Comparison of ENCODE assay signal across 18 cellular contexts in genomic region chr4:109973529-109973905, GRCh38.
"Had no signal": no experiment of that assay in that cellular context is flagged by ENCODE, and none has a peak within 500 bp of the region (broad histone marks: within the 10 kb centered on the region; RNA-seq: fewer than 3 reads in every experiment).

No MANE protein-coding gene starts in this region.

- H3K79me2 ChIP-seq: parathyroid adenoma had no signal

- ATAC-seq: activated naive CD4-positive, alpha-beta T cell treated with anti-CD3 and anti-CD28 coated beads, Interleukin-2, amount 50 U/mL, for 72 hours; activated T-cell treated with anti-CD3 and anti-CD28 coated beads, Interleukin-2, amount 50 U/mL, for 4 hours; body of pancreas; left lobe of liver had no signal

- H3K4me1 ChIP-seq: parathyroid adenoma, stomach, vagina had no signal

- H3K9me3 Mint-ChIP-seq: activated CD4-positive, alpha-beta memory T cell treated with anti-CD3 and anti-CD28 coated beads for 36 hours; activated naive CD4-positive, alpha-beta T cell treated with anti-CD3 and anti-CD28 coated beads, Interleukin-2, amount 50 U/mL, for 72 hours; activated T-cell treated with anti-CD3 and anti-CD28 coated beads, Interleukin-2, amount 50 U/mL, for 4 hours; neural crest cell; T-helper 2 cell treated with Interferon-gamma antibody and Interleukin-4, amounts not matched to agents 5 μg/mL and 100 μg/mL, for 36 hours had no signal

- H3K27ac ChIP-seq: epithelial cell of prostate, parathyroid adenoma, stomach, vagina had no signal

- H3K4me3 Mint-ChIP-seq: activated CD4-positive, alpha-beta memory T cell treated with anti-CD3 and anti-CD28 coated beads for 36 hours; activated T-cell treated with anti-CD3 and anti-CD28 coated beads, Interleukin-2, amount 50 U/mL, for 4 hours; neural crest cell; T-helper 2 cell treated with Interferon-gamma antibody and Interleukin-4, amounts not matched to agents 5 μg/mL and 100 μg/mL, for 36 hours had no signal

- DNase-seq: activated CD4-positive, alpha-beta memory T cell treated with anti-CD3 and anti-CD28 coated beads for 36 hours; activated CD4-positive, alpha-beta T cell treated with anti-CD3 and anti-CD28 coated beads for 1 hour; activated effector memory CD4-positive, alpha-beta T cell treated with anti-CD3 and anti-CD28 coated beads, Interleukin-2, amount 50 U/mL, for 16 hours; activated T-cell treated with anti-CD3 and anti-CD28 coated beads, Interleukin-2, amount 50 U/mL, for 4 hours; amniotic stem cell; body of pancreas; central memory CD4-positive, alpha-beta T cell; effector memory CD4-positive, alpha-beta T cell; hypothalamus; retina; stomach had no signal

- H3K4me3 ChIP-seq: body of pancreas, stomach, vagina had no signal

- H2AFZ ChIP-seq: parathyroid adenoma had no signal

- H3K9ac ChIP-seq: parathyroid adenoma had no signal

- H3K36me3 ChIP-seq: stomach, vagina had no signal

- H3K27ac Mint-ChIP-seq: activated CD4-positive, alpha-beta memory T cell treated with anti-CD3 and anti-CD28 coated beads for 36 hours; activated naive CD4-positive, alpha-beta T cell treated with anti-CD3 and anti-CD28 coated beads, Interleukin-2, amount 50 U/mL, for 72 hours; T-helper 2 cell treated with Interferon-gamma antibody and Interleukin-4, amounts not matched to agents 5 μg/mL and 100 μg/mL, for 36 hours had no signal

- H3K27me3 ChIP-seq: body of pancreas, stomach, vagina had no signal

- H3K36me3 Mint-ChIP-seq: activated CD4-positive, alpha-beta memory T cell treated with anti-CD3 and anti-CD28 coated beads for 36 hours had no signal

- H3K9me3 ChIP-seq: body of pancreas, stomach, vagina had no signal
